ENCODE assay signal across 16 cellular contexts in genomic region chr14:91139776-91140175, GRCh38. TPM values are rescaled to one million over a fixed set of nuclear protein-coding genes. Genes with fewer than 3 reads are reported as not detected.
DNase-seq lines count a peak whose midpoint lies in the region; TF ChIP-seq lines count a peak whose summit lies in the region.
"Had no signal": no experiment of that assay in that cellular context is flagged by ENCODE, and none has a peak within 500 bp of the region (broad histone marks: within the 10 kb centered on the region; RNA-seq: fewer than 3 reads in every experiment).

No MANE protein-coding gene starts in this region.

- no peaks in the 10 kb centered on the region for H3K9me3 Mint-ChIP-seq in T-helper 1 cell treated with Interleukin-12 subunit alpha and Interleukin-12 subunit beta and Interleukin-4 antibody, amounts not matched to agents 30 μg/mL and 1 μg/mL, for 36 hours
- H3K9me3 Mint-ChIP-seq in activated T-helper 2 cell treated with anti-CD3 and anti-CD28 coated beads, Interferon-gamma antibody, Interleukin-2, Interleukin-4, amounts not matched to agents 10 μg/mL and 5 μg/mL and 100 μg/mL, durations not matched to agents 14 hours and 24 hours and 36 hours, result no peaks in the 10 kb centered on the region
- H3K9me3 Mint-ChIP-seq in nephron progenitor cell, result no peaks in the 10 kb centered on the region
- H3K9me3 Mint-ChIP-seq: stimulated activated naive CD8-positive, alpha-beta T cell treated with anti-CD3 and anti-CD28 coated beads, Interleukin-15, Interleukin-2, amounts not matched to agents 100 ng/mL and 50 ng/mL, for 24 hours had no signal

- H3K36me3 ChIP-seq in HUES6 (ENCODE audit: control insufficient read depth, insufficient read depth, low read length), result no peaks in the 10 kb centered on the region
- H3K36me3 ChIP-seq: ascending aorta had no signal

- no peak for DNase-seq in T-helper 1 cell
- no peak for DNase-seq in activated T-helper 2 cell treated with anti-CD3 and anti-CD28 coated beads, Interferon-gamma antibody, Interleukin-2, Interleukin-4, amounts not matched to agents 10 μg/mL and 5 μg/mL and 100 μg/mL, durations not matched to agents 14 hours and 24 hours and 36 hours (ENCODE audit: low spot score)
- DNase-seq in nephron progenitor cell, result no peak
- DNase-seq in NCI-H2196 treated with DMSO at 0.1 percent for 48 hours (lab: John Stamatoyannopoulos, UW; ENCODE audit: unreplicated experiment), result no peak
- DNase-seq in NCI-H526 (lab: John Stamatoyannopoulos, UW), result no peak
- no peak for DNase-seq in NCI-H2107 (lab: John Stamatoyannopoulos, UW)
- DNase-seq: activated effector memory CD4-positive, alpha-beta T cell treated with Interleukin-2 at 50 U/mL for 16 hours; Right ventricle myocardium superior; T-helper 9 cell had no signal

- H3K36me3 Mint-ChIP-seq in T-helper 1 cell treated with Interleukin-12 subunit alpha and Interleukin-12 subunit beta and Interleukin-4 antibody, amounts not matched to agents 30 μg/mL and 1 μg/mL, for 36 hours (ENCODE audit: low read depth), result peaks cover 25% of the 10 kb centered on the region
- peaks cover 37% of the 10 kb centered on the region for H3K36me3 Mint-ChIP-seq in activated T-helper 2 cell treated with anti-CD3 and anti-CD28 coated beads, Interferon-gamma antibody, Interleukin-2, Interleukin-4, amounts not matched to agents 10 μg/mL and 5 μg/mL and 100 μg/mL, durations not matched to agents 14 hours and 24 hours and 36 hours (ENCODE audit: low read depth)
- H3K36me3 Mint-ChIP-seq in nephron progenitor cell (ENCODE audit: low read depth), result no peaks in the 10 kb centered on the region

- intact Hi-C loops in activated T-helper 2 cell treated with anti-CD3 and anti-CD28 coated beads, Interferon-gamma antibody, Interleukin-2, Interleukin-4, amounts not matched to agents 10 μg/mL and 5 μg/mL and 100 μg/mL, durations not matched to agents 14 hours and 24 hours and 36 hours (cut with micrococcal nuclease), result loop anchor here (2.0 to 10.0 kb wide), 3 partner anchors 23 to 235 kb away; no protein-coding TSS in a partner anchor

- peak overlapping the region; percentile 62 for H3K27ac Mint-ChIP-seq in T-helper 1 cell treated with Interleukin-12 subunit alpha and Interleukin-12 subunit beta and Interleukin-4 antibody, amounts not matched to agents 30 μg/mL and 1 μg/mL, for 36 hours
- peak overlapping the region; percentile 80 for H3K27ac Mint-ChIP-seq in activated T-helper 2 cell treated with anti-CD3 and anti-CD28 coated beads, Interferon-gamma antibody, Interleukin-2, Interleukin-4, amounts not matched to agents 10 μg/mL and 5 μg/mL and 100 μg/mL, durations not matched to agents 14 hours and 24 hours and 36 hours
- H3K27ac Mint-ChIP-seq in nephron progenitor cell, result peak overlapping the region; percentile 89
- H3K27ac Mint-ChIP-seq: stimulated activated naive CD8-positive, alpha-beta T cell treated with anti-CD3 and anti-CD28 coated beads, Interleukin-15, Interleukin-2, amounts not matched to agents 100 ng/mL and 50 ng/mL, for 24 hours had no signal

- no peaks in the 10 kb centered on the region for H3K9me3 ChIP-seq in HUES6 (ENCODE audit: control insufficient read depth, insufficient read depth, low read depth, low read length)
- H3K9me3 ChIP-seq: ascending aorta had no signal

- peaks cover 6% of the 10 kb centered on the region for H3K4me1 ChIP-seq in HUES6 (ENCODE audit: control insufficient read depth, insufficient read depth, low read length)

- no peak for TF ChIP-seq CTCF in nephron progenitor cell (IDR thresholded peaks at IDR 0.05)

- H3K4me3 ChIP-seq in HUES6 (ENCODE audit: low read depth, low read length), result no peak overlapping the region
- H3K4me3 ChIP-seq: ascending aorta, lung had no signal

- H3K9ac ChIP-seq in HUES6 (ENCODE audit: low read length), result peak overlapping the region; percentile 29
- H3K9ac ChIP-seq: KMS-11 had no signal

- no peak overlapping the region for H3K4me3 Mint-ChIP-seq in T-helper 1 cell treated with Interleukin-12 subunit alpha and Interleukin-12 subunit beta and Interleukin-4 antibody, amounts not matched to agents 30 μg/mL and 1 μg/mL, for 36 hours
- H3K4me3 Mint-ChIP-seq in activated T-helper 2 cell treated with anti-CD3 and anti-CD28 coated beads, Interferon-gamma antibody, Interleukin-2, Interleukin-4, amounts not matched to agents 10 μg/mL and 5 μg/mL and 100 μg/mL, durations not matched to agents 14 hours and 24 hours and 36 hours (ENCODE audit: low read depth), result no peak overlapping the region
- H3K4me3 Mint-ChIP-seq in nephron progenitor cell, result no peak overlapping the region
- H3K4me3 Mint-ChIP-seq: stimulated activated naive CD8-positive, alpha-beta T cell treated with anti-CD3 and anti-CD28 coated beads, Interleukin-15, Interleukin-2, amounts not matched to agents 100 ng/mL and 50 ng/mL, for 24 hours had no signal

- H3K27me3 Mint-ChIP-seq in T-helper 1 cell treated with Interleukin-12 subunit alpha and Interleukin-12 subunit beta and Interleukin-4 antibody, amounts not matched to agents 30 μg/mL and 1 μg/mL, for 36 hours (ENCODE audit: low read depth), result no peaks in the 10 kb centered on the region
- H3K27me3 Mint-ChIP-seq in activated T-helper 2 cell treated with anti-CD3 and anti-CD28 coated beads, Interferon-gamma antibody, Interleukin-2, Interleukin-4, amounts not matched to agents 10 μg/mL and 5 μg/mL and 100 μg/mL, durations not matched to agents 14 hours and 24 hours and 36 hours (ENCODE audit: low read depth), result no peaks in the 10 kb centered on the region
- peaks cover 3% of the 10 kb centered on the region for H3K27me3 Mint-ChIP-seq in nephron progenitor cell (ENCODE audit: low read depth, poor library complexity)
- H3K27me3 Mint-ChIP-seq: stimulated activated naive CD8-positive, alpha-beta T cell treated with anti-CD3 and anti-CD28 coated beads, Interleukin-15, Interleukin-2, amounts not matched to agents 100 ng/mL and 50 ng/mL, for 24 hours had no signal

- H3K27me3 ChIP-seq in HUES6 (ENCODE audit: control insufficient read depth, insufficient read depth, low read length), result no peaks in the 10 kb centered on the region
- H3K27me3 ChIP-seq: ascending aorta had no signal

- H3K4me1 Mint-ChIP-seq in T-helper 1 cell treated with Interleukin-12 subunit alpha and Interleukin-12 subunit beta and Interleukin-4 antibody, amounts not matched to agents 30 μg/mL and 1 μg/mL, for 36 hours (ENCODE audit: low read depth), result peaks cover 52% of the 10 kb centered on the region
- peaks cover 59% of the 10 kb centered on the region for H3K4me1 Mint-ChIP-seq in activated T-helper 2 cell treated with anti-CD3 and anti-CD28 coated beads, Interferon-gamma antibody, Interleukin-2, Interleukin-4, amounts not matched to agents 10 μg/mL and 5 μg/mL and 100 μg/mL, durations not matched to agents 14 hours and 24 hours and 36 hours (ENCODE audit: low read depth)
- H3K4me1 Mint-ChIP-seq in nephron progenitor cell, result no peaks in the 10 kb centered on the region

- no peak overlapping the region for H3K27ac ChIP-seq in HUES6 (ENCODE audit: low read depth, low read length)
- H3K27ac ChIP-seq: ascending aorta, HL-60, KMS-11 had no signal

RNA-seq across cellular contexts. Expression of gene DGLUCY, which starts 25.9 kb away (rescaled TPM):
- total RNA-seq in activated T-helper 2 cell treated with anti-CD3 and anti-CD28 coated beads, Interferon-gamma antibody, Interleukin-2, Interleukin-4, amounts not matched to agents 10 μg/mL and 5 μg/mL and 100 μg/mL, durations not matched to agents 14 hours and 24 hours and 36 hours, result 48.5 and 52.1 TPM in 2 replicates
